ENCODE assay signal across 8 cellular contexts in the genomic region with DNA sequence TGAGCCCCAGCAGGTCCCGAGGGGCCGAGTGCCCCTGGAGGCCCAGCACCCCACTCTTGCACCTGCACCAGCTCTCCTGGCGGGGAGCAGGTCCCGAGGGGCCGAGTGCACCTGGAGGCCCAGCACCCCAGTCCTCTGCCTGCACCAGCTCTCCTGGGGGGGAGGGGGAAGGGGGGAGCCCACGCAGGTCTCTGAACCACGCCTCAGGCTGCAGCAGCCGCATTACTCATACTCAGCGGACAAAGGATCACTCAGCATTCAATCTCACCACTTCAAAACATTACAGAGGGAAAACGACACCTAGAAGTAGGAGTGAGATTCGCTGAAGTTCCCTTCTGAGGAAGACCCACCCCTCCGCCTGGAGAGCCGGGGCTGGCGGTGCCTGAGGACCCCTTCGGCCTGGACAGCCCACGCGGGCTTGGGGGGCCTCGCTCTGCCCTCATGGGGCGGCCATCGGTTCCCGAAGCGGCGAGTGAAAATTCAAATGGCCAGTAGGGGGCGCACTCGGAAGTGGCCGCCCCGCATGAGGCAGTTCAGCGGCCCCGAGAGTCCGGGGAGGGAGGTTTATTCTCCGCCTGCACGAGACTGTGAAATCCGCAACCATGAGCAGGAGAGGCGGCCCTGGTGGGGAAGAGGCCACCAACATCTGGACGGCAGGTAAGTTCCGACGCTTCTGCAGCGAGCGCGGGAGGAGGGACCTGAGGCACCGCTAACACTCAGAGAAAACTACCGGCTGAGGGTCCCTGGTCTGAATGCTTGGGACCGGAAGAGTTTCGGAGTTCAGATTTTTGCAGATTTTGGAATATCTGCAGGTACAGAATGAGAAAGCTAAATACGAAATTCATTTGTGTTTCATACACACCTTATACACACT. TPM values are rescaled to one million over a fixed set of nuclear protein-coding genes. Genes with fewer than 3 reads are reported as not detected.
DNase-seq lines count a peak whose midpoint lies in the region; ATAC-seq and TF ChIP-seq lines count a peak whose summit lies in the region.

No MANE protein-coding gene starts in this region.

- H3K36me3 ChIP-seq in WERI-Rb-1, result peaks cover 1% of the 10 kb centered on the region; the same call in 1 of the 2 replicates
- no peaks in the 10 kb centered on the region for H3K36me3 ChIP-seq in mammary epithelial cell (ENCODE audit: insufficient read depth, low read length)

- peaks cover 11% of the 10 kb centered on the region for H3K79me2 ChIP-seq in mammary epithelial cell (ENCODE audit: insufficient read depth, low read length)

- in situ Hi-C loops in mammary epithelial cell (cut with MboI; ENCODE audit: low sequenced_read_pairs in 2 of 2), result no loop called here

- no peak overlapping the region for H3K27ac ChIP-seq in WERI-Rb-1
- peak overlapping the region; percentile 50 for H3K27ac ChIP-seq in mammary epithelial cell (ENCODE audit: insufficient read depth, low read depth, low read length)

- H3K9ac ChIP-seq in mammary epithelial cell (ENCODE audit: insufficient read depth, low read length), result peak overlapping the region; percentile 25

- H3K4me3 ChIP-seq in WERI-Rb-1 (ENCODE audit: low read depth, low read length) (no peak overlapping the region), mammary epithelial cell (replicated peaks in 1 of 3; ENCODE audit: insufficient read depth in 1 of 3, low read depth in 2 of 3, low read length in 3 of 3) (peak overlapping the region; percentile 38 to 45 (median 43))

- no TSS peak for BruUV-seq in mammary epithelial cell (replicated peaks; lab: Mats Ljungman, UMichigan)

- peaks cover 21% of the 10 kb centered on the region for H3K4me1 ChIP-seq in mammary epithelial cell (ENCODE audit: insufficient read depth, low read length)

- ATAC-seq in GM21825 (IDR thresholded peaks at IDR 0.05; ENCODE audit: unreplicated experiment) (peak; percentile 64), HG03457 (IDR thresholded peaks at IDR 0.05; ENCODE audit: unreplicated experiment) (no peak)

- TF ChIP-seq CTCF in WERI-Rb-1 (IDR thresholded peaks at IDR 0.05; ENCODE audit: low read depth, low read length) (peak; percentile 72), mammary epithelial cell (conservative IDR thresholded peaks at IDR 0.05 in 1 of 2, IDR thresholded peaks at IDR 0.05 in 1 of 2; ENCODE audit: extremely low read depth in 1 of 2, insufficient read depth in 1 of 2, low read depth in 1 of 2, low read length in 2 of 2) (peak; percentile 53 to 85)

- CTCF ChIA-PET in mammary epithelial cell (lab: Charles Lee; ENCODE audit: low non-redundant PET), result interaction anchor here (0.6 kb wide), 2 partner anchors 47 to 347 kb away, joined by 4 to 14 read pairs; no protein-coding TSS in a partner anchor

- H3K27me3 ChIP-seq in WERI-Rb-1 (ENCODE audit: insufficient read depth, low read depth, severe bottlenecking) (no peaks in the 10 kb centered on the region), mammary epithelial cell (ENCODE audit: insufficient read depth, low read length) (no peaks in the 10 kb centered on the region)

- dilution Hi-C loops in mammary epithelial cell (cut with HindIII; ENCODE audit: low sequenced_read_pairs), result no loop called here

- DNase-seq in GM03348 (ENCODE audit: low spot score) (peak; percentile 93), Kasumi-1 (lab: John Stamatoyannopoulos, UW) (peak; percentile 16 to 34), WERI-Rb-1 (peak; percentile 72), mammary epithelial cell (peak; percentile 71), inferior parietal cortex (ENCODE audit: extremely low spot score) (peak; percentile 77)
- DNase-seq in stimulated activated CD4-positive, alpha-beta T cell treated with anti-CD3 and anti-CD28 coated beads, Interleukin-15, amount 100 ng/mL, for 1 hour (ENCODE audit: low read depth in 1 of 2, low spot score in 1 of 2), result peak; percentile 45 to 58

- H3K9me3 ChIP-seq in WERI-Rb-1 (ENCODE audit: severe bottlenecking) (no peaks in the 10 kb centered on the region), mammary epithelial cell (replicated peaks; ENCODE audit: insufficient read depth, low read length) (no peaks in the 10 kb centered on the region)

- peak overlapping the region; percentile 83 for H2AFZ ChIP-seq in mammary epithelial cell (ENCODE audit: low read depth, low read length)

- intact Hi-C loops in mammary epithelial cell (cut with micrococcal nuclease), result loop anchor here (1.0 to 2.0 kb wide), 2 partner anchors 51 to 90 kb away; a partner anchor contains a TSS

- H4K20me1 ChIP-seq in mammary epithelial cell (ENCODE audit: insufficient read depth, low read length), result no peaks in the 10 kb centered on the region

- 6% methylated on average over 33 of the region's 45 CpGs for WGBS in mammary epithelial cell (ENCODE audit: low coverage, missing lambda C conversion rate)

- peak overlapping the region; percentile 87 for H3K4me2 ChIP-seq in mammary epithelial cell (ENCODE audit: insufficient read depth, low read depth, low read length)

RNA-seq across cellular contexts. Expression of a gene that starts 1.1 kb away (rescaled TPM):
- total RNA-seq in mammary epithelial cell, result under 1 TPM; 0.33 to 0.45 TPM
- 1.1 TPM for polyA plus RNA-seq in mammary epithelial cell
- 1.3 TPM for polyA minus RNA-seq in mammary epithelial cell

RNA-seq across cellular contexts. Expression of a gene that starts 42.5 kb away (rescaled TPM):
- total RNA-seq in mammary epithelial cell, result under 1 TPM; 0.17 to 0.61 TPM
- polyA plus RNA-seq in mammary epithelial cell, result 1.4 TPM
- polyA minus RNA-seq in mammary epithelial cell, result not detected

Comparison
In these comparisons a context has a peak if more than half of its experiments do, and no peak if none do; other contexts are left out.
1. DNase-seq: peak in every context shown above with its lines; median percentile 93 in GM03348; 77 in inferior parietal cortex; 72 in WERI-Rb-1; 71 in mammary epithelial cell; 52 in stimulated activated CD4-positive, alpha-beta T cell treated with anti-CD3 and anti-CD28 coated beads, Interleukin-15, amount 100 ng/mL, for 1 hour; 25 in Kasumi-1.